ENCODE assay signal across 8 cellular contexts in the genomic region with DNA sequence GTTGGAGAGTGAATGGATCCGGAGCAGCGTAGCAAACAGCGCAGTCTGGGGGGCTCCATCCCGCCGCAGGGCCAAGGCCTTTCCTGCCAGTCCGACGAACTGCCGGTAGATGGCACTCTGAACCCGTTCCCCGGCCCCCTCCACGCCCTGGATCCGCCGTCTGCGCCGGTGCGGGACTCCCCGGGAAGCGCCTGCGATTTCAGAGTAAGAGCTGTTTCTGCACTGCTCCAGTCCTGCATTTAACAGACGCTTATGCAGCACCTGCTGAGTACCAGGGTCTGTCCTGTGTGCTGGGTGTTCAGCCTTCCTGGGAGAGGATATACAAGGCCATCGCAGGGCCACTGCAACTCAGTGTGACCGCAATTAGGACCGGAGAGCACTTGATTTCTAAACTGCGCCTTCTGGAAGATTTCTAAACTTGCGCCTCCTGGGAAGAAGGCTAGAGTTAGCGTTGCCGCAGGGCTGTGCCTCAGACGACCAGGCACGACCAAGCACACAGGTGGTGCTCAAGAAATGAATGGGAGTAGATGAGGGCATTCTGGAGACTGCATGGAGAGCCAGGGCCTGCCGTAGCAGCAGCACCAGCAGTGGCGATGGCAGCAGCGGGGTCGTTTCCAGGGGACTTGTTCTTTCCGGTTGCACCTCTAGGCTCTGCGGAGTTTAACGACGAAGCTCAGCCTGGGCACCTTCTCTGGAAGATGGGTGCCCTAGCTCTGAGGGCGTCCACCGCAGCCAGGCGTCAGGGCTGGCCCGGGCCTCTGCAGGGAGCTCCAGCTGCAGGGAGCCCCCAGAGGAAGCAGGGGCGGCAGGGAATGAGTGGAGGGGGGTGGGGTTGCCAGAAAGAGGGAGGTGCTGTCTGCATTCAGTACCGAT. TPM values are rescaled to one million over a fixed set of nuclear protein-coding genes. Genes with fewer than 3 reads are reported as not detected.
A peak's percentile ranks its signal among the peaks of the same experiment; 100 is the strongest.
DNase-seq lines count a peak whose midpoint lies in the region; ATAC-seq and TF ChIP-seq lines count a peak whose summit lies in the region.

No MANE protein-coding gene starts in this region.

- POLR2A ChIA-PET in activated CD8-positive, alpha-beta T cell treated with anti-CD3 and anti-CD28 coated beads for 36 hours (lab: Charles Lee), result interaction anchor here (1.1 to 1.6 kb wide), 3 partner anchors 9 to 86 kb away, joined by 3 to 4 read pairs (median 3); no protein-coding TSS in a partner anchor

- CTCF ChIA-PET in activated CD8-positive, alpha-beta T cell treated with anti-CD3 and anti-CD28 coated beads for 36 hours (lab: Charles Lee), result interaction anchor here (0.6 to 14.5 kb wide), 37 partner anchors 8 to 615 kb away, joined by 3 to 430 read pairs (median 5); partner anchors contain the start of gene DCANP1

- H3K4me1 ChIP-seq in ectodermal cell (ENCODE audit: control insufficient read depth, insufficient read depth, low read length) (peaks cover 14% of the 10 kb centered on the region), mesenchymal stem cell (ENCODE audit: control insufficient read depth, insufficient read depth, low read depth, low read length) (peaks cover 9% of the 10 kb centered on the region)

- H3K27ac Mint-ChIP-seq in activated CD8-positive, alpha-beta T cell treated with anti-CD3 and anti-CD28 coated beads for 36 hours, result no peak overlapping the region

- no peak overlapping the region for H2BK15ac ChIP-seq in mesenchymal stem cell (ENCODE audit: low read depth, poor library complexity, severe bottlenecking)

- peak overlapping the region; percentile 39 for H3K4me3 Mint-ChIP-seq in activated CD8-positive, alpha-beta T cell treated with anti-CD3 and anti-CD28 coated beads for 36 hours

- H2BK120ac ChIP-seq in mesenchymal stem cell (ENCODE audit: low read depth, low read length), result no peak overlapping the region

- H3K79me1 ChIP-seq in mesenchymal stem cell (replicated peaks; ENCODE audit: low read length, poor library complexity, severe bottlenecking), result no peaks in the 10 kb centered on the region

- peak; percentile 86 for TF ChIP-seq CTCF in activated CD8-positive, alpha-beta T cell treated with anti-CD3 and anti-CD28 coated beads for 36 hours (IDR thresholded peaks at IDR 0.05)

- no peak overlapping the region for H2BK5ac ChIP-seq in mesenchymal stem cell (ENCODE audit: low read depth, low read length, poor library complexity, severe bottlenecking)

- DNase-seq in DMS79 treated with DMSO at 0.1 percent for 48 hours (lab: John Stamatoyannopoulos, UW), result peak; percentile 34
- no peak for DNase-seq in DMS79 (lab: John Stamatoyannopoulos, UW)
- peak; percentile 78 for DNase-seq in NCI-H748 (lab: John Stamatoyannopoulos, UW; ENCODE audit: unreplicated experiment)
- peak; percentile 81 for DNase-seq in activated CD8-positive, alpha-beta T cell treated with anti-CD3 and anti-CD28 coated beads for 36 hours
- peak; percentile 68 for DNase-seq in mesenchymal stem cell
- peak; percentile 58 for DNase-seq in stimulated activated CD8-positive, alpha-beta memory T cell treated with anti-CD3 and anti-CD28 coated beads, Interleukin-15, amount 100 ng/mL, for 24 hours (ENCODE audit: low read depth)

- peak overlapping the region; percentile 84 for H2AFZ ChIP-seq in mesenchymal stem cell (ENCODE audit: low read depth, low read length)

- H3K27ac ChIP-seq in ectodermal cell (ENCODE audit: insufficient read depth, low read depth, low read length, poor library complexity, severe bottlenecking) (no peak overlapping the region), mesenchymal stem cell (ENCODE audit: low read length, poor library complexity, severe bottlenecking) (no peak overlapping the region)

- H3K4me1 Mint-ChIP-seq in activated CD8-positive, alpha-beta T cell treated with anti-CD3 and anti-CD28 coated beads for 36 hours (ENCODE audit: low read depth), result peaks cover 9% of the 10 kb centered on the region

- H3K27me3 Mint-ChIP-seq in activated CD8-positive, alpha-beta T cell treated with anti-CD3 and anti-CD28 coated beads for 36 hours, result peaks cover 32% of the 10 kb centered on the region

- no peaks in the 10 kb centered on the region for H3K36me3 Mint-ChIP-seq in activated CD8-positive, alpha-beta T cell treated with anti-CD3 and anti-CD28 coated beads for 36 hours (ENCODE audit: low read depth)

- WGBS in ectodermal cell, 2 experiments, result 2% methylated on average over 43 of the region's 43 CpGs
- 5% methylated on average over 43 of the region's 43 CpGs for WGBS in mesenchymal stem cell

- H3K4me2 ChIP-seq in mesenchymal stem cell (ENCODE audit: low read length, poor library complexity, severe bottlenecking), result peak overlapping the region; percentile 71

- H3K23ac ChIP-seq in mesenchymal stem cell (ENCODE audit: low read length in 2 of 2), result peak overlapping the region in 1 of 2 experiments; percentile 24

- H4K8ac ChIP-seq in mesenchymal stem cell (ENCODE audit: low read length), result no peak overlapping the region

- H4K91ac ChIP-seq in mesenchymal stem cell (ENCODE audit: low read length), result no peak overlapping the region

- no peaks in the 10 kb centered on the region for H3K9me3 Mint-ChIP-seq in activated CD8-positive, alpha-beta T cell treated with anti-CD3 and anti-CD28 coated beads for 36 hours

- H3K14ac ChIP-seq in mesenchymal stem cell (ENCODE audit: low read length in 2 of 2), result no peak overlapping the region

- H3K4ac ChIP-seq in mesenchymal stem cell (ENCODE audit: low read depth in 1 of 2, low read length in 2 of 2), result no peak overlapping the region

- H3K9me3 ChIP-seq in ectodermal cell (ENCODE audit: control insufficient read depth, low read length), result no peaks in the 10 kb centered on the region
- no peaks in the 10 kb centered on the region for H3K9me3 ChIP-seq in mesenchymal stem cell (ENCODE audit: control insufficient read depth, low read length)

- no peak overlapping the region for H3K18ac ChIP-seq in mesenchymal stem cell (ENCODE audit: low read depth in 1 of 2, low read length in 2 of 2)

- H3K27me3 ChIP-seq in ectodermal cell (ENCODE audit: control insufficient read depth, insufficient read depth, low read length, poor library complexity, severe bottlenecking) (peaks cover 98% of the 10 kb centered on the region), mesenchymal stem cell (ENCODE audit: control insufficient read depth in 1 of 2, insufficient read depth in 1 of 2, low read length in 2 of 2) (peaks cover 82 to 87% of the 10 kb centered on the region in 2 experiments)

- no peaks in the 10 kb centered on the region for H3K36me3 ChIP-seq in ectodermal cell (ENCODE audit: control insufficient read depth, insufficient read depth, low read length)
- no peaks in the 10 kb centered on the region for H3K36me3 ChIP-seq in mesenchymal stem cell (ENCODE audit: control insufficient read depth in 1 of 2, insufficient read depth in 2 of 2, low read depth in 1 of 2, low read length in 2 of 2)

- no peak overlapping the region for H2BK12ac ChIP-seq in mesenchymal stem cell (ENCODE audit: low read length in 2 of 2)

- peak; percentile 70 for ATAC-seq in HG03097 (IDR thresholded peaks at IDR 0.05; ENCODE audit: low FRiP score, unreplicated experiment)
- ATAC-seq in activated CD8-positive, alpha-beta T cell treated with anti-CD3 and anti-CD28 coated beads for 36 hours, result peak; percentile 89

- intact Hi-C loops in activated CD8-positive, alpha-beta T cell treated with anti-CD3 and anti-CD28 coated beads for 36 hours (cut with micrococcal nuclease), result loop anchor here (5.0 kb wide), 1 partner anchor 366 kb away; the partner anchor contains the start of gene SLC25A48

- H3K9ac ChIP-seq in mesenchymal stem cell (ENCODE audit: low read length), result peak overlapping the region; percentile 12

- no peak overlapping the region for H2AK5ac ChIP-seq in mesenchymal stem cell (ENCODE audit: low read length, severe bottlenecking)

- H3K4me3 ChIP-seq in ectodermal cell (ENCODE audit: insufficient read depth, low read depth, low read length) (peak overlapping the region; percentile 11), mesenchymal stem cell (ENCODE audit: insufficient read depth in 1 of 2, low read depth in 1 of 2, low read length in 2 of 2) (peak overlapping the region in 1 of 2 experiments; percentile 62)

RNA-seq across cellular contexts. Expression of gene TIFAB, which starts 14.3 kb away (rescaled TPM):
- total RNA-seq in activated CD8-positive, alpha-beta T cell treated with anti-CD3 and anti-CD28 coated beads for 36 hours, result not detected
- not detected for polyA plus RNA-seq in ectodermal cell (2013, experiment 1 of 4)
- polyA plus RNA-seq in ectodermal cell (2013, experiment 2 of 4), result not detected
- polyA plus RNA-seq in ectodermal cell (2013, experiment 3 of 4), result not detected
- polyA plus RNA-seq in ectodermal cell (2013, experiment 4 of 4), result not detected
- not detected for polyA plus RNA-seq in mesenchymal stem cell (2013, experiment 1 of 2)
- polyA plus RNA-seq in mesenchymal stem cell (2013, experiment 2 of 2), result not detected

RNA-seq across cellular contexts. Expression of gene DCANP1, which starts 19.3 kb away (rescaled TPM):
- not detected for total RNA-seq in activated CD8-positive, alpha-beta T cell treated with anti-CD3 and anti-CD28 coated beads for 36 hours
- polyA plus RNA-seq in ectodermal cell (2013, experiment 1 of 4), result not detected
- not detected for polyA plus RNA-seq in ectodermal cell (2013, experiment 2 of 4)
- not detected for polyA plus RNA-seq in ectodermal cell (2013, experiment 3 of 4)
- polyA plus RNA-seq in ectodermal cell (2013, experiment 4 of 4), result not detected
- not detected for polyA plus RNA-seq in mesenchymal stem cell (2013, experiment 1 of 2)
- not detected for polyA plus RNA-seq in mesenchymal stem cell (2013, experiment 2 of 2)
